Comparison of ENCODE assay signal across 1 cellular context in the genomic region with DNA sequence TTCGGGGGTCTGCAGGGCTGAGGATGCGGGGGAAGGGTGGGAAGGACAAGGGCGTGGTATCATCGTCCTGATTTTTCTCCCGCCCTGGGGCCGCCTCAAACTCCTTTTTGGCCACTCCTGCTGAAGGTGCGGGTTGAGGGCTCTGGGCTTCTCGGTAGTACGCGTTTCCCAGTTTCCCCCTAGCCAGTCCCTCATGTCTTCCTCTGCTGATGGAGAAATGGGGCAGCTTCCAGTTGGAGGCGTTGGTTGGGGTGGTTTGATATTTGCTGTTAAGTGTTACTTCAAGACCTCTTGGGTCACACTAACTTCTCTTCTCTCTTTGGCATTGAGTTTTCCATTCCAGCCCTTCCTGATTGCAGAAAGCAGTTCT.
TF ChIP-seq lines count a peak whose summit lies in the region.

No MANE protein-coding gene starts in this region.

TF ChIP-seq in HepG2, 621 proteins besides CTCF, POLR2A, EP300 and RAD21:
- TF ChIP-seq, protein P1, sequence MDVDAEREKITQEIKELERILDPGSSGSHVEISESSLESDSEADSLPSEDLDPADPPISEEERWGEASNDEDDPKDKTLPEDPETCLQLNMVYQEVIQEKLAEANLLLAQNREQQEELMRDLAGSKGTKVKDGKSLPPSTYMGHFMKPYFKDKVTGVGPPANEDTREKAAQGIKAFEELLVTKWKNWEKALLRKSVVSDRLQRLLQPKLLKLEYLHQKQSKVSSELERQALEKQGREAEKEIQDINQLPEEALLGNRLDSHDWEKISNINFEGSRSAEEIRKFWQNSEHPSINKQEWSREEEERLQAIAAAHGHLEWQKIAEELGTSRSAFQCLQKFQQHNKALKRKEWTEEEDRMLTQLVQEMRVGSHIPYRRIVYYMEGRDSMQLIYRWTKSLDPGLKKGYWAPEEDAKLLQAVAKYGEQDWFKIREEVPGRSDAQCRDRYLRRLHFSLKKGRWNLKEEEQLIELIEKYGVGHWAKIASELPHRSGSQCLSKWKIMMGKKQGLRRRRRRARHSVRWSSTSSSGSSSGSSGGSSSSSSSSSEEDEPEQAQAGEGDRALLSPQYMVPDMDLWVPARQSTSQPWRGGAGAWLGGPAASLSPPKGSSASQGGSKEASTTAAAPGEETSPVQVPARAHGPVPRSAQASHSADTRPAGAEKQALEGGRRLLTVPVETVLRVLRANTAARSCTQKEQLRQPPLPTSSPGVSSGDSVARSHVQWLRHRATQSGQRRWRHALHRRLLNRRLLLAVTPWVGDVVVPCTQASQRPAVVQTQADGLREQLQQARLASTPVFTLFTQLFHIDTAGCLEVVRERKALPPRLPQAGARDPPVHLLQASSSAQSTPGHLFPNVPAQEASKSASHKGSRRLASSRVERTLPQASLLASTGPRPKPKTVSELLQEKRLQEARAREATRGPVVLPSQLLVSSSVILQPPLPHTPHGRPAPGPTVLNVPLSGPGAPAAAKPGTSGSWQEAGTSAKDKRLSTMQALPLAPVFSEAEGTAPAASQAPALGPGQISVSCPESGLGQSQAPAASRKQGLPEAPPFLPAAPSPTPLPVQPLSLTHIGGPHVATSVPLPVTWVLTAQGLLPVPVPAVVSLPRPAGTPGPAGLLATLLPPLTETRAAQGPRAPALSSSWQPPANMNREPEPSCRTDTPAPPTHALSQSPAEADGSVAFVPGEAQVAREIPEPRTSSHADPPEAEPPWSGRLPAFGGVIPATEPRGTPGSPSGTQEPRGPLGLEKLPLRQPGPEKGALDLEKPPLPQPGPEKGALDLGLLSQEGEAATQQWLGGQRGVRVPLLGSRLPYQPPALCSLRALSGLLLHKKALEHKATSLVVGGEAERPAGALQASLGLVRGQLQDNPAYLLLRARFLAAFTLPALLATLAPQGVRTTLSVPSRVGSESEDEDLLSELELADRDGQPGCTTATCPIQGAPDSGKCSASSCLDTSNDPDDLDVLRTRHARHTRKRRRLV (CRISPR knock-in tag; IDR thresholded peaks at IDR 0.05): 0 out of 2 replicates have a peak, but pooled peaks have one; percentile 6
- TF ChIP-seq ZNF747 (CRISPR knock-in tag; IDR thresholded peaks at IDR 0.05; ENCODE audit: borderline replicate concordance): no peak
- no peak for TF ChIP-seq ZNF724P (CRISPR knock-in tag; IDR thresholded peaks at IDR 0.05; ENCODE audit: borderline replicate concordance)
- no peak for TF ChIP-seq PAWR (CRISPR knock-in tag; IDR thresholded peaks at IDR 0.05; ENCODE audit: borderline replicate concordance)
- 0 out of 2 replicates have a peak, but pooled peaks have one; percentile 4 for TF ChIP-seq ZNF543 (CRISPR knock-in tag; IDR thresholded peaks at IDR 0.05)
- TF ChIP-seq SP2 (CRISPR knock-in tag; IDR thresholded peaks at IDR 0.05): no peak
- TF ChIP-seq EEA1 (CRISPR knock-in tag; IDR thresholded peaks at IDR 0.05; ENCODE audit: borderline replicate concordance): 0 out of 2 replicates have a peak, but pooled peaks have one; percentile 5
- TF ChIP-seq TBL1XR1 (IDR thresholded peaks at IDR 0.05; ENCODE audit: borderline replicate concordance, low read length, partially characterized antibody): no peak
- TF ChIP-seq ATF7 (IDR thresholded peaks at IDR 0.05): no peak
- TF ChIP-seq ATF7 (CRISPR knock-in tag; IDR thresholded peaks at IDR 0.05): no peak
- 0 out of 2 replicates have a peak, but pooled peaks have one; percentile 14 for TF ChIP-seq ZNF674 (CRISPR knock-in tag; IDR thresholded peaks at IDR 0.05; ENCODE audit: low read depth)
- 0 out of 2 replicates have a peak, but pooled peaks have one; percentile 1 for TF ChIP-seq ZNF30 (CRISPR knock-in tag; IDR thresholded peaks at IDR 0.05)
